Comparison of ENCODE assay signal across 35 cellular contexts in genomic region chr20:41349943-41350342, GRCh38. TPM values are rescaled to one million over a fixed set of nuclear protein-coding genes. Genes with fewer than 3 reads are reported as not detected.
"Had no signal": no experiment of that assay in that cellular context is flagged by ENCODE, and none has a peak within 500 bp of the region (broad histone marks: within the 10 kb centered on the region; RNA-seq: fewer than 3 reads in every experiment).

No MANE protein-coding gene starts in this region.

- H3K9me3 ChIP-seq: neutrophil, ovary, psoas muscle, spleen, suprapubic skin, testis, tibial artery, transverse colon, upper lobe of right lung, uterus had no signal

- H3K4me3 Mint-ChIP-seq: natural killer cell; nephron; neural progenitor cell; stimulated activated memory B cell treated with anti-CD40 and anti-IgM and Interleukin-4, amounts not matched to agents 10 μg/mL and 1 μg/mL and 100 μg/mL, for 72 hours; stimulated activated naive CD8-positive, alpha-beta T cell treated with anti-CD3 and anti-CD28 coated beads, Interleukin-15, amount 100 ng/mL, for 72 hours; type B pancreatic cell had no signal

- H3K4me3 ChIP-seq: neural progenitor cell, ovary, psoas muscle, skin epidermis, smooth muscle cell, spleen, suprapubic skin, testis, tibial artery, transverse colon, upper lobe of right lung, uterus had no signal

- ATAC-seq: naive thymus-derived CD4-positive, alpha-beta T cell; natural killer cell; right cardiac atrium; sciatic nerve; stimulated activated memory B cell treated with anti-CD40 and anti-IgM and Interleukin-4, amounts not matched to agents 10 μg/mL and 1 μg/mL and 100 μg/mL, for 72 hours; stimulated activated naive CD8-positive, alpha-beta T cell treated with anti-CD3 and anti-CD28 coated beads, Interleukin-15, amount 100 ng/mL, for 72 hours; stimulated activated naive CD8-positive, alpha-beta T cell treated with anti-CD3 and anti-CD28 coated beads, Interleukin-15, Interleukin-2, amounts not matched to agents 100 U/mL and 50 U/mL, for 24 hours; upper lobe of right lung had no signal

- H2AFZ ChIP-seq: neural progenitor cell, parathyroid adenoma had no signal

- H3K27me3 ChIP-seq: neural progenitor cell, ovary, spleen, suprapubic skin, testis, tibial artery, transverse colon, upper lobe of right lung, uterus had no signal

- H3K36me3 Mint-ChIP-seq: naive thymus-derived CD4-positive, alpha-beta T cell; natural killer cell; neural progenitor cell; stimulated activated memory B cell treated with anti-CD40 and anti-IgM and Interleukin-4, amounts not matched to agents 10 μg/mL and 1 μg/mL and 100 μg/mL, for 72 hours had no signal

- H3K9me3 Mint-ChIP-seq: naive thymus-derived CD4-positive, alpha-beta T cell; natural killer cell; nephron; neural progenitor cell; stimulated activated memory B cell treated with anti-CD40 and anti-IgM and Interleukin-4, amounts not matched to agents 10 μg/mL and 1 μg/mL and 100 μg/mL, for 72 hours; stimulated activated naive CD8-positive, alpha-beta T cell treated with anti-CD3 and anti-CD28 coated beads, Interleukin-15, amount 100 ng/mL, for 72 hours; type B pancreatic cell had no signal

- DNase-seq: naive thymus-derived CD4-positive, alpha-beta T cell; natural killer cell; nucleus accumbens; ovary; posterior cingulate gyrus; psoas muscle; spleen; stimulated activated CD4-positive, alpha-beta T cell treated with anti-CD3 and anti-CD28 coated beads, Interleukin-12 subunit alpha, Interleukin-12 subunit beta, amount 100 ng/mL, for 4 hours; stimulated activated CD4-positive, alpha-beta T cell treated with anti-CD3 and anti-CD28 coated beads, Interleukin-1b, Interleukin-23, amount 100 ng/mL, for 48 hours; stimulated activated CD4-positive, alpha-beta T cell treated with anti-CD3 and anti-CD28 coated beads, Interleukin-4, amount 100 ng/mL, for 1 hour; stimulated activated CD4-positive, alpha-beta T cell treated with anti-CD3 and anti-CD28 coated beads, Interleukin-4, amount 100 ng/mL, for 4 hours; stimulated activated CD8-positive, alpha-beta memory T cell treated with anti-CD3 and anti-CD28 coated beads, Interleukin-4, amount 100 ng/mL, for 48 hours; stimulated activated naive CD4-positive, alpha-beta T cell; stimulated activated naive CD8-positive, alpha-beta T cell treated with anti-CD3 and anti-CD28 coated beads, Interleukin-15, amount 100 ng/mL, for 72 hours; stimulated activated naive CD8-positive, alpha-beta T cell treated with anti-CD3 and anti-CD28 coated beads, Interleukin-15, Interleukin-2, amounts not matched to agents 100 U/mL and 50 U/mL, for 24 hours; substantia nigra; testis; tibial artery; transverse colon; upper lobe of right lung; uterus had no signal

- H3K4me2 ChIP-seq: neural progenitor cell, smooth muscle cell had no signal

- H3K27ac Mint-ChIP-seq: naive thymus-derived CD4-positive, alpha-beta T cell; neural progenitor cell; progenitor cell of endocrine pancreas; stimulated activated memory B cell treated with anti-CD40 and anti-IgM and Interleukin-4, amounts not matched to agents 10 μg/mL and 1 μg/mL and 100 μg/mL, for 72 hours; stimulated activated naive CD8-positive, alpha-beta T cell treated with anti-CD3 and anti-CD28 coated beads, Interleukin-15, amount 100 ng/mL, for 72 hours; type B pancreatic cell had no signal

- H3K36me3 ChIP-seq: neural progenitor cell, neutrophil, ovary, upper lobe of right lung, uterus had no signal

- H3K9ac ChIP-seq: neural progenitor cell, parathyroid adenoma had no signal

- H3K4me1 ChIP-seq: parathyroid adenoma, spleen, testis, tibial artery, transverse colon, upper lobe of right lung, uterus had no signal

- H3K4me1 Mint-ChIP-seq: naive thymus-derived CD4-positive, alpha-beta T cell; stimulated activated memory B cell treated with anti-CD40 and anti-IgM and Interleukin-4, amounts not matched to agents 10 μg/mL and 1 μg/mL and 100 μg/mL, for 72 hours; stimulated activated naive CD8-positive, alpha-beta T cell treated with anti-CD3 and anti-CD28 coated beads, Interleukin-15, amount 100 ng/mL, for 72 hours had no signal

- H3K27me3 Mint-ChIP-seq: progenitor cell of endocrine pancreas; stimulated activated memory B cell treated with anti-CD40 and anti-IgM and Interleukin-4, amounts not matched to agents 10 μg/mL and 1 μg/mL and 100 μg/mL, for 72 hours; stimulated activated naive CD8-positive, alpha-beta T cell treated with anti-CD3 and anti-CD28 coated beads, Interleukin-15, amount 100 ng/mL, for 72 hours; type B pancreatic cell had no signal

- H3K27ac ChIP-seq: neural progenitor cell, neutrophil, ovary, parathyroid adenoma, psoas muscle, skin epidermis, spleen, suprapubic skin, testis, tibial artery, transverse colon, upper lobe of right lung, uterus had no signal

RNA-seq across cellular contexts. Expression of gene LPIN3, which starts 9.3 kb away (rescaled TPM):
- polyA plus RNA-seq: neural cell had no signal

RNA-seq across cellular contexts. Expression of gene EMILIN3, which starts 16.7 kb away (rescaled TPM):
- total RNA-seq: natural killer cell, renal cortical epithelial cell, spleen, upper lobe of right lung had no signal
- polyA plus RNA-seq: naive thymus-derived CD4-positive, alpha-beta T cell had no signal
